ENCODE assay signal across 25 cellular contexts in the genomic region with DNA sequence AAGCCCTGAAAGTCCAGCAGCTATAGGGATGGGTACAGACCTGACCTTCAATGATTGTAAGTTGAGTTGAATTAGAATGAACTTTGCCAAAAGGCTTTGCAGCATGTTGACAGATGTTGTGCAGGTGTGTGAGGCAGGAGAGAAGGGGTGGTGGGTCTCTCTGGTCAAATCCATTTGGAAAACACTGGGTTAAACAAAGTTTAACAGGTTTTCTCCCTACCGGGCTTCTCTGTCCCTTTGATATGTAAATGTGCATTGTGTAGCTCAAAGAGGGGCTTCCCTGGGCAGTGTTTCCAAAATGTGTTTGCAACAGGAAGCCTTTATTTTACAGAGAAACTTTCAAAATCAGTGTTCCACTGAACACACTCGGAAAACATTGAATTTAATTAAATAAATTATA.
"Had no signal": no experiment of that assay in that cellular context is flagged by ENCODE, and none has a peak within 500 bp of the region (broad histone marks: within the 10 kb centered on the region; RNA-seq: fewer than 3 reads in every experiment).

No MANE protein-coding gene starts in this region.

- H3K36me3 Mint-ChIP-seq: naive B cell; stimulated activated effector memory CD8-positive, alpha-beta T cell treated with anti-CD3 and anti-CD28 coated beads, Interleukin-12 subunit alpha, Interleukin-12 subunit beta, amount 100 ng/mL, for 72 hours had no signal

- H3K27me3 Mint-ChIP-seq: dendritic cell treated with granulocyte-macrophage colony-stimulating factor and Interleukin-4, amounts not matched to agents 40 ng/mL and 50 ng/mL, for 4 days had no signal

- H3K27ac ChIP-seq: epithelial cell of prostate, esophagus muscularis mucosa, gastrocnemius medialis, heart right ventricle, psoas muscle, right lobe of liver, suprapubic skin, thyroid gland, upper lobe of left lung, uterus had no signal

- H3K9me3 Mint-ChIP-seq: dendritic cell treated with granulocyte-macrophage colony-stimulating factor and Interleukin-4, amounts not matched to agents 40 ng/mL and 50 ng/mL, for 4 days; nephron had no signal

- H3K4me1 ChIP-seq: esophagus muscularis mucosa, gastrocnemius medialis, heart right ventricle, psoas muscle, suprapubic skin, thyroid gland, upper lobe of left lung, uterus had no signal

- H3K4me1 Mint-ChIP-seq: naive B cell; stimulated activated effector memory CD8-positive, alpha-beta T cell treated with anti-CD3 and anti-CD28 coated beads, Interleukin-12 subunit alpha, Interleukin-12 subunit beta, amount 100 ng/mL, for 72 hours had no signal

- H3K9me3 ChIP-seq: esophagus muscularis mucosa, gastrocnemius medialis, psoas muscle, right lobe of liver, suprapubic skin, thyroid gland, upper lobe of left lung, uterus had no signal

- H3K4me3 ChIP-seq: esophagus muscularis mucosa, gastrocnemius medialis, heart right ventricle, lung, psoas muscle, right lobe of liver, suprapubic skin, thyroid gland, upper lobe of left lung, uterus had no signal

- H3K36me3 ChIP-seq: esophagus muscularis mucosa, gastrocnemius medialis, heart right ventricle, right lobe of liver, suprapubic skin, thyroid gland, upper lobe of left lung, uterus had no signal

- H3K27me3 ChIP-seq: esophagus muscularis mucosa, gastrocnemius medialis, right lobe of liver, suprapubic skin, thyroid gland, upper lobe of left lung, uterus had no signal

- H3K4me3 Mint-ChIP-seq: dendritic cell treated with granulocyte-macrophage colony-stimulating factor and Interleukin-4, amounts not matched to agents 40 ng/mL and 50 ng/mL, for 4 days; effector memory CD8-positive, alpha-beta T cell; naive B cell; nephron; stimulated activated effector memory CD8-positive, alpha-beta T cell treated with anti-CD3 and anti-CD28 coated beads, Interleukin-12 subunit alpha, Interleukin-12 subunit beta, amount 100 ng/mL, for 72 hours had no signal

- ATAC-seq: effector memory CD8-positive, alpha-beta T cell; gastrocnemius medialis; heart right ventricle; left colon; left ventricle myocardium superior; psoas muscle; right lobe of liver; stimulated activated effector memory CD8-positive, alpha-beta T cell treated with anti-CD3 and anti-CD28 coated beads, Interleukin-12 subunit alpha, Interleukin-12 subunit beta, amount 100 ng/mL, for 72 hours; stimulated activated naive CD8-positive, alpha-beta T cell treated with anti-CD3 and anti-CD28 coated beads, Interleukin-15, Interleukin-2, amounts not matched to agents 100 U/mL and 50 U/mL, for 24 hours had no signal

- H3K27ac Mint-ChIP-seq: dendritic cell treated with granulocyte-macrophage colony-stimulating factor and Interleukin-4, amounts not matched to agents 40 ng/mL and 50 ng/mL, for 4 days; effector memory CD8-positive, alpha-beta T cell; naive B cell; nephron; stimulated activated effector memory CD8-positive, alpha-beta T cell treated with anti-CD3 and anti-CD28 coated beads, Interleukin-12 subunit alpha, Interleukin-12 subunit beta, amount 100 ng/mL, for 72 hours had no signal

- DNase-seq: effector memory CD8-positive, alpha-beta T cell; gastrocnemius medialis; heart right ventricle; hypothalamus; kidney; left colon; left ventricle myocardium superior; mesendoderm; naive B cell; psoas muscle; retina; right lobe of liver; stimulated activated CD4-positive, alpha-beta T cell treated with anti-CD3 and anti-CD28 coated beads, Interleukin-4, amount 100 ng/mL, for 1 hour; stimulated activated CD8-positive, alpha-beta memory T cell treated with anti-CD3 and anti-CD28 coated beads, Interleukin-4, amount 100 ng/mL, for 48 hours; stimulated activated naive CD8-positive, alpha-beta T cell treated with anti-CD3 and anti-CD28 coated beads, Interleukin-15, Interleukin-2, amounts not matched to agents 100 U/mL and 50 U/mL, for 24 hours; thyroid gland; upper lobe of left lung; uterus had no signal
